In the genomic region with DNA sequence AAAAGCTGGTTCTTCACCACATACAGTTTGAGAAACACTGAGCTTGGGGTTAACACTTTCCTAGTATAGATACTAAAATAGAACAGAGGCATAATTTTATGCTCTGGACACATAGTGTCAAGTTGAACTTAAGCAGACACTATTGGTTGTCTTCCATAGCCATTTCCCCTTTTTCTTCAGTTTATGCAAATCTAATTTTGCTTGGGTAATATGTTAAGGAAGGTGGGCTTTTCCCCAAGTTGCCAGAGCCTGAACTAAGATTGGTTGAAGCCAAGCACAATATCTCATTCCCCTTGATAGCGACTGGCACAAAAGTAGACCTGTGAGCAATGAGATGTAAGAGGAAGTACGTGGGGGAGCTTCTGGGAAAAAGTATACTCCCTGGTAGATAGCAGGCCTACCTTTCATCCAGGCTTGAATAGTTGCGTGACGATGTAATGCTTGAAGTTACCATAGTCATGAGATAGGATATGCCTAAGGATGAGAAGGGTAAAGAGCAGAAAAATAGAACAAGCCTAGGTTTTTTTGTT, we compare ENCODE assay signal across 11 cellular contexts. TPM values are rescaled to one million over a fixed set of nuclear protein-coding genes. Genes with fewer than 3 reads are reported as not detected.
DNase-seq lines count a peak whose midpoint lies in the region; ATAC-seq and TF ChIP-seq lines count a peak whose summit lies in the region.
"Had no signal": no experiment of that assay in that cellular context is flagged by ENCODE, and none has a peak within 500 bp of the region (broad histone marks: within the 10 kb centered on the region; RNA-seq: fewer than 3 reads in every experiment).

No MANE protein-coding gene starts in this region.

- no peak for ATAC-seq in IMR-90 (ENCODE audit: low read depth)
- ATAC-seq in naive thymus-derived CD4-positive, alpha-beta T cell: peak; percentile 24
- ATAC-seq: T-helper 17 cell had no signal

- H3K4me2 ChIP-seq in IMR-90 (ENCODE audit: low read depth, low read length) (no peak overlapping the region), neural progenitor cell (no peak overlapping the region)

- H3K27ac Mint-ChIP-seq in naive thymus-derived CD4-positive, alpha-beta T cell: peak overlapping the region in 3 of 9 donors; percentile 21 to 46 (median 42)
- H3K27ac Mint-ChIP-seq in neural progenitor cell: no peak overlapping the region
- H3K27ac Mint-ChIP-seq: T-helper 17 cell had no signal

- H3K4ac ChIP-seq in IMR-90 (ENCODE audit: low read depth, low read length): no peak overlapping the region

- dilution Hi-C loops in IMR-90 (cut with HindIII; ENCODE audit: low sequenced_read_pairs, unreplicated experiment): no loop called here

- BruUV-seq in IMR-90 (replicated peaks; lab: Mats Ljungman, UMichigan): no TSS peak

- H3K9ac ChIP-seq in IMR-90 (ENCODE audit: low read depth, low read length) (no peak overlapping the region), neural progenitor cell (no peak overlapping the region)

- H4K20me1 ChIP-seq in IMR-90 (ENCODE audit: insufficient read depth, low read length): no peaks in the 10 kb centered on the region
- no peaks in the 10 kb centered on the region for H4K20me1 ChIP-seq in neural progenitor cell (ENCODE audit: low read depth)

- no peak overlapping the region for H3K56ac ChIP-seq in IMR-90 (ENCODE audit: extremely low read depth, insufficient read depth, low read length)

- no peak overlapping the region for H2BK15ac ChIP-seq in IMR-90 (ENCODE audit: low read depth, low read length)

- H3K4me3 ChIP-seq in IMR-90 (ENCODE audit: insufficient read depth, low read depth, low read length) (no peak overlapping the region), brain microvascular endothelial cell (ENCODE audit: low read depth, low read length) (no peak overlapping the region), neural progenitor cell (no peak overlapping the region), coronary artery (no peak overlapping the region)
- no peak overlapping the region for H3K4me3 ChIP-seq in naive thymus-derived CD4-positive, alpha-beta T cell (ENCODE audit: low read length)

- H3K9me1 ChIP-seq in IMR-90 (ENCODE audit: insufficient read depth, low read length): no peaks in the 10 kb centered on the region

- H3K27ac ChIP-seq in IMR-90 (ENCODE audit: insufficient read depth, low read length) (no peak overlapping the region), brain microvascular endothelial cell (peak overlapping the region; percentile 35), neural progenitor cell (no peak overlapping the region), coronary artery (peak overlapping the region in 1 of 2 donors; percentile 21)
- H3K27ac ChIP-seq in naive thymus-derived CD4-positive, alpha-beta T cell (ENCODE audit: low read depth, low read length): no peak overlapping the region

- H2AK5ac ChIP-seq in IMR-90 (ENCODE audit: low read depth, low read length): no peak overlapping the region

- no peak for TF ChIP-seq RAD21 in IMR-90 (IDR thresholded peaks at IDR 0.05; ENCODE audit: low read length)

- no peaks in the 10 kb centered on the region for H3K27me3 ChIP-seq in IMR-90 (ENCODE audit: control insufficient read depth, insufficient read depth, low read length)
- H3K27me3 ChIP-seq in brain microvascular endothelial cell (replicated peaks): no peaks in the 10 kb centered on the region
- H3K27me3 ChIP-seq in naive thymus-derived CD4-positive, alpha-beta T cell (ENCODE audit: control insufficient read depth in 2 of 2, insufficient read depth in 2 of 2, low read length in 2 of 2): no peaks in the 10 kb centered on the region
- no peaks in the 10 kb centered on the region for H3K27me3 ChIP-seq in neural progenitor cell

- intact Hi-C loops in IMR-90 (cut with micrococcal nuclease): no loop called here
- intact Hi-C loops in naive thymus-derived CD4-positive, alpha-beta T cell (cut with micrococcal nuclease): no loop called here

- H3K9me3 ChIP-seq in IMR-90 (ENCODE audit: control insufficient read depth, insufficient read depth, low read length) (no peaks in the 10 kb centered on the region), neural progenitor cell (ENCODE audit: low read depth) (no peaks in the 10 kb centered on the region)
- no peaks in the 10 kb centered on the region for H3K9me3 ChIP-seq in naive thymus-derived CD4-positive, alpha-beta T cell (ENCODE audit: control insufficient read depth in 2 of 3, low read length in 3 of 3)

- H4K91ac ChIP-seq in IMR-90 (ENCODE audit: insufficient read depth, low read depth, low read length): no peak overlapping the region

- no peak overlapping the region for H4K8ac ChIP-seq in IMR-90 (ENCODE audit: low read depth in 2 of 2, low read length in 2 of 2)

- CTCF ChIA-PET in IMR-90 (lab: Yijun Ruan, JAX): interaction anchor here (0.5 kb wide), 1 partner anchor 490 kb away, joined by 4 read pairs; no protein-coding TSS in a partner anchor
- CTCF ChIA-PET in naive thymus-derived CD4-positive, alpha-beta T cell (lab: Charles Lee): interaction anchor here (0.6 kb wide), 1 partner anchor 9 kb away, joined by 4 read pairs; no protein-coding TSS in a partner anchor

- H3K4me1 ChIP-seq in IMR-90 (ENCODE audit: control insufficient read depth, insufficient read depth, low read length): peaks cover 2% of the 10 kb centered on the region; the same call in 1 of the 2 replicates
- H3K4me1 ChIP-seq in naive thymus-derived CD4-positive, alpha-beta T cell (ENCODE audit: control insufficient read depth in 2 of 2, insufficient read depth in 2 of 2, low read length in 2 of 2): no peaks in the 10 kb centered on the region
- no peaks in the 10 kb centered on the region for H3K4me1 ChIP-seq in neural progenitor cell

- H3F3A ChIP-seq in neural progenitor cell (ENCODE audit: low read depth): no peaks in the 10 kb centered on the region

- H4K5ac ChIP-seq in IMR-90 (ENCODE audit: low read depth, low read length): no peak overlapping the region

- H3K79me1 ChIP-seq in IMR-90 (ENCODE audit: low read depth in 1 of 2, low read length in 2 of 2): no peaks in the 10 kb centered on the region

- in situ Hi-C loops in IMR-90 (cut with MboI; ENCODE audit: low sequenced_read_pairs): no loop called here
- in situ Hi-C loops in brain microvascular endothelial cell (cut with HindIII; ENCODE audit: low pct_ligation_motif_present, low sequenced_read_pairs): no loop called here

- H3K79me2 ChIP-seq in neural progenitor cell (ENCODE audit: low read depth): no peaks in the 10 kb centered on the region

- POLR2A ChIA-PET in IMR-90 (lab: Charles Lee; ENCODE audit: unreplicated experiment): no interaction called here
- POLR2A ChIA-PET in naive thymus-derived CD4-positive, alpha-beta T cell (lab: Charles Lee): no interaction called here

- H2BK120ac ChIP-seq in IMR-90 (ENCODE audit: low read depth, low read length): no peak overlapping the region

- DNase-seq in ELF-1 (ENCODE audit: low read depth, low spot score): peak; percentile 5
- peak; percentile 43 for DNase-seq in IMR-90
- peak; percentile 39 for DNase-seq in brain microvascular endothelial cell
- DNase-seq in naive thymus-derived CD4-positive, alpha-beta T cell: no peak
- no peak for DNase-seq in neural progenitor cell (ENCODE audit: low spot score)
- DNase-seq in DMS114 treated with DMSO at 0.1 percent for 48 hours (lab: John Stamatoyannopoulos, UW; ENCODE audit: unreplicated experiment): no peak
- DNase-seq in coronary artery (ENCODE audit: low spot score): no peak
- DNase-seq in T1000 (lab: John Stamatoyannopoulos, UW): no peak
- DNase-seq: CD4-positive, alpha-beta memory T cell; NCI-H526; T-helper 17 cell had no signal

- H2AFZ ChIP-seq in IMR-90 (replicated peaks; ENCODE audit: low read length, poor library complexity): no peak overlapping the region
- no peak overlapping the region for H2AFZ ChIP-seq in neural progenitor cell (replicated peaks)

- H2AK9ac ChIP-seq in IMR-90 (replicated peaks; ENCODE audit: low read depth, low read length, poor library complexity): no peak overlapping the region

- no peak overlapping the region for H3K4me3 Mint-ChIP-seq in naive thymus-derived CD4-positive, alpha-beta T cell
- no peak overlapping the region for H3K4me3 Mint-ChIP-seq in neural progenitor cell
- H3K4me3 Mint-ChIP-seq: CD4-positive, alpha-beta memory T cell; T-helper 17 cell had no signal

- H3K9me3 Mint-ChIP-seq in naive thymus-derived CD4-positive, alpha-beta T cell: no peaks in the 10 kb centered on the region
- H3K9me3 Mint-ChIP-seq in neural progenitor cell: no peaks in the 10 kb centered on the region
- H3K9me3 Mint-ChIP-seq: CD4-positive, alpha-beta memory T cell had no signal

- H3K23ac ChIP-seq in IMR-90 (ENCODE audit: low read depth, low read length): no peak overlapping the region

- TF ChIP-seq CTCF in IMR-90 (conservative IDR thresholded peaks at IDR 0.05; ENCODE audit: low read depth, low read length) (no peak), brain microvascular endothelial cell (IDR thresholded peaks at IDR 0.05; ENCODE audit: low read depth, low read length, missing control alignments) (no peak), neural progenitor cell (IDR thresholded peaks at IDR 0.05) (no peak), coronary artery (IDR thresholded peaks at IDR 0.05) (no peak)

- H3K36me3 Mint-ChIP-seq in naive thymus-derived CD4-positive, alpha-beta T cell: peaks cover 0 to 14% (median under 1%) of the 10 kb centered on the region in 5 donors
- H3K36me3 Mint-ChIP-seq in neural progenitor cell: peaks cover 5% of the 10 kb centered on the region

- H3K14ac ChIP-seq in IMR-90 (replicated peaks; ENCODE audit: low read depth, low read length): no peak overlapping the region

- no peak overlapping the region for H2BK20ac ChIP-seq in IMR-90 (ENCODE audit: low read depth, low read length)

- no CpG with 5 or more reads among the region's 4 CpGs for WGBS in IMR-90 (ENCODE audit: extremely low coverage in 2 of 2, insufficient read length in 1 of 2), 2 experiments

- TF ChIP-seq POLR2A in IMR-90 (IDR thresholded peaks at IDR 0.05; ENCODE audit: low read depth, low read length): no peak

- H3K27me3 Mint-ChIP-seq in naive thymus-derived CD4-positive, alpha-beta T cell: no peaks in the 10 kb centered on the region
- no peaks in the 10 kb centered on the region for H3K27me3 Mint-ChIP-seq in neural progenitor cell (ENCODE audit: insufficient read depth, low read depth)
- H3K27me3 Mint-ChIP-seq: CD4-positive, alpha-beta memory T cell; T-helper 17 cell had no signal

- H3K36me3 ChIP-seq in IMR-90 (ENCODE audit: control insufficient read depth, insufficient read depth, low read length) (no peaks in the 10 kb centered on the region), brain microvascular endothelial cell (replicated peaks) (no peaks in the 10 kb centered on the region), neural progenitor cell (peaks cover 2% of the 10 kb centered on the region)
- peaks cover 0 to 4% (median under 1%) of the 10 kb centered on the region in 3 experiments for H3K36me3 ChIP-seq in naive thymus-derived CD4-positive, alpha-beta T cell (ENCODE audit: control insufficient read depth in 2 of 3, insufficient read depth in 3 of 3, low read length in 3 of 3)

- peaks cover 0 to 9% (median 5%) of the 10 kb centered on the region in 7 donors for H3K4me1 Mint-ChIP-seq in naive thymus-derived CD4-positive, alpha-beta T cell
- H3K4me1 Mint-ChIP-seq in neural progenitor cell: no peaks in the 10 kb centered on the region

- H2BK5ac ChIP-seq in IMR-90 (ENCODE audit: low read depth, low read length, poor library complexity, severe bottlenecking): no peak overlapping the region

- no peak overlapping the region for H3K18ac ChIP-seq in IMR-90 (ENCODE audit: low read depth, low read length)

RNA-seq across cellular contexts. Expression of gene POPDC2, which starts 4.5 kb away (rescaled TPM):
- total RNA-seq in IMR-90 (2012; rRNA removed): under 0.01 TPM in 2 replicates
- 0.29 and 0.32 TPM in 2 replicates for polyA plus RNA-seq in IMR-90 (2012; rRNA removed)
- 0.05 and 0.11 TPM in 2 replicates for polyA plus RNA-seq in IMR-90 (2012; cell fraction: cytosol; rRNA removed)
- 1.0 and 2.2 TPM in 2 replicates for polyA plus RNA-seq in IMR-90 (2012; cell fraction: nucleus; rRNA removed; ENCODE audit: low replicate concordance)
- 1 to 10 TPM; 2.0 to 6.0 (median 4.4) TPM for total RNA-seq in naive thymus-derived CD4-positive, alpha-beta T cell
- 1 to 10 TPM; 3.9 TPM for polyA plus RNA-seq in naive thymus-derived CD4-positive, alpha-beta T cell
- 0.95 and 1.5 TPM in 2 replicates for total RNA-seq in neural progenitor cell (ENCODE audit: low replicate concordance)

RNA-seq across cellular contexts. Expression of gene COX17, which starts 12.3 kb away (rescaled TPM):
- total RNA-seq in IMR-90 (2012; rRNA removed) (2.0 and 8.6 TPM in 2 replicates), neural progenitor cell (ENCODE audit: low replicate concordance) (20.9 and 23.6 TPM in 2 replicates)
- polyA plus RNA-seq in IMR-90 (2012; rRNA removed): 24.5 and 31.7 TPM in 2 replicates
- polyA plus RNA-seq in IMR-90 (2012; cell fraction: cytosol; rRNA removed): 6.0 and 14.4 TPM in 2 replicates
- 1.1 and 6.1 TPM in 2 replicates for polyA plus RNA-seq in IMR-90 (2012; cell fraction: nucleus; rRNA removed; ENCODE audit: low replicate concordance)
- 10 to 100 TPM; 25.6 to 55.0 (median 34.8) TPM for total RNA-seq in naive thymus-derived CD4-positive, alpha-beta T cell
- 10 to 100 TPM; 35.7 to 60.8 TPM for polyA plus RNA-seq in naive thymus-derived CD4-positive, alpha-beta T cell

RNA-seq across cellular contexts. Expression of gene CFAP91, which starts 37.9 kb away (rescaled TPM):
- total RNA-seq in IMR-90 (2012; rRNA removed): not detected in 2 replicates
- not detected in 2 replicates for polyA plus RNA-seq in IMR-90 (2012; rRNA removed)
- not detected in 2 replicates for polyA plus RNA-seq in IMR-90 (2012; cell fraction: cytosol; rRNA removed)
- polyA plus RNA-seq in IMR-90 (2012; cell fraction: nucleus; rRNA removed; ENCODE audit: low replicate concordance): 0.05 TPM in 1 of 2 replicates, not detected in the other
- under 1 TPM in 2 of 5 experiments, not detected in 3; 0.13 to 0.32 TPM for total RNA-seq in naive thymus-derived CD4-positive, alpha-beta T cell
- under 1 TPM in 1 of 2 donors, not detected in 1; 0.17 TPM for polyA plus RNA-seq in naive thymus-derived CD4-positive, alpha-beta T cell
- total RNA-seq in neural progenitor cell (ENCODE audit: low replicate concordance): 11.9 and 19.9 TPM in 2 replicates

Comparison
In these comparisons a context has a peak if more than half of its experiments do, and no peak if none do; other contexts are left out.
1. DNase-seq: peak in ELF-1 (single experiment), IMR-90 (single experiment) and brain microvascular endothelial cell (single experiment); none in naive thymus-derived CD4-positive, alpha-beta T cell (0 of 9), neural progenitor cell (single experiment), DMS114 treated with DMSO at 0.1 percent for 48 hours (single experiment), coronary artery (single experiment) and T1000 (single experiment).